11 cellular contexts compared by ENCODE assay signal in genomic region chr9:109641079-109641659, GRCh38.
DNase-seq lines count a peak whose midpoint lies in the region; ATAC-seq and FAIRE-seq lines count a peak whose summit lies in the region.
"Had no signal": no experiment of that assay in that cellular context is flagged by ENCODE, and none has a peak within 500 bp of the region (broad histone marks: within the 10 kb centered on the region; RNA-seq: fewer than 3 reads in every experiment).

No MANE protein-coding gene starts in this region.

- intact Hi-C loops in right cardiac atrium (cut with DNase I) = loop anchor here in 1 of 4 donors (5.0 kb wide), 1 partner anchor 69 kb away; no protein-coding TSS in a partner anchor

- peaks cover 3% of the 10 kb centered on the region for H3K4me1 ChIP-seq in right cardiac atrium (ENCODE audit: control insufficient read depth, insufficient read depth, low read length)
- H3K4me1 ChIP-seq in rectal smooth muscle tissue (ENCODE audit: control insufficient read depth, insufficient read depth, low read length) = peaks cover 2% of the 10 kb centered on the region
- no peaks in the 10 kb centered on the region for H3K4me1 ChIP-seq in small intestine (ENCODE audit: control insufficient read depth in 2 of 2, insufficient read depth in 1 of 2, low read depth in 1 of 2, low read length in 1 of 2)
- H3K4me1 ChIP-seq: foreskin keratinocyte had no signal

- no peak for FAIRE-seq in small intestine (lab: Jason Lieb, UNC)

- H3K36me3 ChIP-seq in SK-N-MC (ENCODE audit: insufficient read depth, low read length) (no peaks in the 10 kb centered on the region), rectal smooth muscle tissue (ENCODE audit: control insufficient read depth, insufficient read depth, low read length) (no peaks in the 10 kb centered on the region), small intestine (ENCODE audit: control insufficient read depth in 2 of 2, insufficient read depth in 2 of 2, low read length in 2 of 2) (no peaks in the 10 kb centered on the region)

- H3K9me3 Mint-ChIP-seq in activated naive CD8-positive, alpha-beta T cell treated with anti-CD3 and anti-CD28 coated beads for 36 hours = peaks cover 5% of the 10 kb centered on the region
- H3K9me3 Mint-ChIP-seq: activated T-helper 1 cell treated with anti-CD3 and anti-CD28 coated beads, Interleukin-12 subunit alpha, Interleukin-12 subunit beta, Interleukin-2, Interleukin-4 antibody, amounts not matched to agents 30 ng/mL and 10 ng/mL and 1 ng/mL, durations not matched to agents 14 hours and 24 hours and 36 hours had no signal

- peak overlapping the region; percentile 78 for H3K4me3 ChIP-seq in SK-N-MC
- peak overlapping the region; percentile 64 for H3K4me3 ChIP-seq in right cardiac atrium (ENCODE audit: low read length)
- peak overlapping the region; percentile 35 for H3K4me3 ChIP-seq in rectal smooth muscle tissue (ENCODE audit: low read length)
- no peak overlapping the region for H3K4me3 ChIP-seq in small intestine (ENCODE audit: low read depth in 1 of 2, low read length in 2 of 2)

- 11% methylated on average over 19 of the region's 19 CpGs for WGBS in right cardiac atrium
- WGBS in small intestine, 3 donors = 17 to 20% (median 17%) methylated on average over 19 of the region's 19 CpGs

- no peak for ATAC-seq in right cardiac atrium
- ATAC-seq in HG03135 (IDR thresholded peaks at IDR 0.05; ENCODE audit: unreplicated experiment) = no peak

- H3K4me1 Mint-ChIP-seq in activated naive CD8-positive, alpha-beta T cell treated with anti-CD3 and anti-CD28 coated beads for 36 hours = no peaks in the 10 kb centered on the region

- no peaks in the 10 kb centered on the region for H3K36me3 Mint-ChIP-seq in activated naive CD8-positive, alpha-beta T cell treated with anti-CD3 and anti-CD28 coated beads for 36 hours
- H3K36me3 Mint-ChIP-seq: IgD-negative memory B cell had no signal

- H3K27me3 ChIP-seq in right cardiac atrium (ENCODE audit: control insufficient read depth, insufficient read depth) (no peaks in the 10 kb centered on the region), rectal smooth muscle tissue (ENCODE audit: control insufficient read depth, insufficient read depth, low read length) (peaks cover 11% of the 10 kb centered on the region), small intestine (ENCODE audit: control insufficient read depth in 2 of 2, insufficient read depth in 2 of 2, low read length in 2 of 2) (peaks cover 0 to 24% of the 10 kb centered on the region in 2 donors)

- H3K27ac ChIP-seq in SK-N-MC (no peak overlapping the region), right cardiac atrium (ENCODE audit: low read length) (no peak overlapping the region), rectal smooth muscle tissue (ENCODE audit: low read depth, low read length) (no peak overlapping the region), small intestine (ENCODE audit: low read depth in 1 of 2, low read length in 1 of 2) (no peak overlapping the region)
- H3K27ac ChIP-seq: foreskin keratinocyte had no signal

- H3K9me3 ChIP-seq in SK-N-MC (ENCODE audit: low read depth, low read length) = no peaks in the 10 kb centered on the region
- H3K9me3 ChIP-seq in right cardiac atrium (ENCODE audit: control insufficient read depth, low read length) = no peaks in the 10 kb centered on the region
- no peaks in the 10 kb centered on the region for H3K9me3 ChIP-seq in small intestine (ENCODE audit: control insufficient read depth, low read depth)

- H3K27me3 Mint-ChIP-seq in activated naive CD8-positive, alpha-beta T cell treated with anti-CD3 and anti-CD28 coated beads for 36 hours = peaks cover 51% of the 10 kb centered on the region

- DNase-seq in EL (peak; percentile 6), SK-N-MC (ENCODE audit: low read depth, low spot score) (no peak), right cardiac atrium (peak in 1 of 3 donors; percentile 32), small intestine (no peak)
- DNase-seq in stimulated activated CD4-positive, alpha-beta T cell treated with anti-CD3 and anti-CD28 coated beads, Interleukin-4, amount 100 ng/mL, for 4 hours = no peak
- DNase-seq in activated naive CD8-positive, alpha-beta T cell treated with anti-CD3 and anti-CD28 coated beads for 36 hours = no peak

- no peak overlapping the region for H3K9ac ChIP-seq in SK-N-MC (ENCODE audit: insufficient read length)
- no peak overlapping the region for H3K9ac ChIP-seq in rectal smooth muscle tissue (ENCODE audit: low read length)

- H3K4me3 Mint-ChIP-seq in activated naive CD8-positive, alpha-beta T cell treated with anti-CD3 and anti-CD28 coated beads for 36 hours = no peak overlapping the region
- H3K4me3 Mint-ChIP-seq: activated T-helper 1 cell treated with anti-CD3 and anti-CD28 coated beads, Interleukin-12 subunit alpha, Interleukin-12 subunit beta, Interleukin-2, Interleukin-4 antibody, amounts not matched to agents 30 ng/mL and 10 ng/mL and 1 ng/mL, durations not matched to agents 14 hours and 24 hours and 36 hours had no signal

- no peak overlapping the region for H3K27ac Mint-ChIP-seq in activated naive CD8-positive, alpha-beta T cell treated with anti-CD3 and anti-CD28 coated beads for 36 hours
- H3K27ac Mint-ChIP-seq: activated T-helper 1 cell treated with anti-CD3 and anti-CD28 coated beads, Interleukin-12 subunit alpha, Interleukin-12 subunit beta, Interleukin-2, Interleukin-4 antibody, amounts not matched to agents 30 ng/mL and 10 ng/mL and 1 ng/mL, durations not matched to agents 14 hours and 24 hours and 36 hours; IgD-negative memory B cell had no signal

Comparison
In these comparisons a context has a peak if more than half of its experiments do, and no peak if none do; other contexts are left out.
1. H3K4me3 ChIP-seq: peak in SK-N-MC (single experiment), right cardiac atrium (single experiment) and rectal smooth muscle tissue (single experiment); none in small intestine (0 of 2).